18 cellular contexts compared by ENCODE assay signal in genomic region chr6:106170030-106170791, GRCh38.
DNase-seq lines count a peak whose midpoint lies in the region; ATAC-seq and TF ChIP-seq lines count a peak whose summit lies in the region.
"Had no signal": no experiment of that assay in that cellular context is flagged by ENCODE, and none has a peak within 500 bp of the region (broad histone marks: within the 10 kb centered on the region; RNA-seq: fewer than 3 reads in every experiment).

No MANE protein-coding gene starts in this region.

- H3K27me3 ChIP-seq in cardiac muscle cell, result no peaks in the 10 kb centered on the region
- H3K27me3 ChIP-seq in OCI-LY3 (ENCODE audit: low read depth, low read length), result no peaks in the 10 kb centered on the region
- H3K27me3 ChIP-seq: BLaER1 had no signal

- H3K9me3 ChIP-seq in cardiac muscle cell (ENCODE audit: low read depth) (no peaks in the 10 kb centered on the region), OCI-LY3 (ENCODE audit: insufficient read depth, low read length) (no peaks in the 10 kb centered on the region)
- H3K9me3 ChIP-seq: BLaER1 had no signal

- peaks cover 27% of the 10 kb centered on the region for H3K4me1 Mint-ChIP-seq in activated naive CD8-positive, alpha-beta T cell treated with anti-CD3 and anti-CD28 coated beads, Interleukin-2, amount 10 ng/mL, durations not matched to agents 7 days and 5 days
- H3K4me1 Mint-ChIP-seq in effector memory CD8-positive, alpha-beta T cell (ENCODE audit: low read depth in 2 of 2), result peaks cover 11 to 31% of the 10 kb centered on the region in 2 donors

- H3K9ac ChIP-seq in OCI-LY3 (ENCODE audit: low read length), result peak overlapping the region; percentile 24; the same call in 1 of the 2 replicates
- H3K9ac ChIP-seq: BLaER1, GM23248 had no signal

- H3K79me2 ChIP-seq in OCI-LY3 (ENCODE audit: low read length), result peaks cover 15% of the 10 kb centered on the region

- POLR2A ChIA-PET in activated naive CD8-positive, alpha-beta T cell treated with anti-CD3 and anti-CD28 coated beads, Interleukin-2, amount 10 ng/mL, durations not matched to agents 7 days and 5 days (lab: Charles Lee), result no interaction called here

- H2AFZ ChIP-seq in OCI-LY3 (ENCODE audit: low read depth, low read length), result no peak overlapping the region
- H2AFZ ChIP-seq: GM23248 had no signal

- no peaks in the 10 kb centered on the region for H4K20me1 ChIP-seq in OCI-LY3 (ENCODE audit: insufficient read depth, low read length)
- H4K20me1 ChIP-seq: BLaER1 had no signal

- peak overlapping the region; percentile 91 for H3K4me2 ChIP-seq in OCI-LY3 (ENCODE audit: low read length)
- H3K4me2 ChIP-seq: BLaER1 had no signal

- TF ChIP-seq CTCF in cardiac muscle cell (IDR thresholded peaks at IDR 0.05; ENCODE audit: low read depth, low read length) (no peak), OCI-LY3 (IDR thresholded peaks at IDR 0.05; ENCODE audit: low read depth, low read length) (peak; percentile 35)

- H3K36me3 Mint-ChIP-seq in activated naive CD8-positive, alpha-beta T cell treated with anti-CD3 and anti-CD28 coated beads, Interleukin-2, amount 10 ng/mL, durations not matched to agents 7 days and 5 days, result peaks cover 9% of the 10 kb centered on the region
- H3K36me3 Mint-ChIP-seq in effector memory CD8-positive, alpha-beta T cell (ENCODE audit: insufficient read depth), result no peaks in the 10 kb centered on the region
- H3K36me3 Mint-ChIP-seq: CD8-positive, alpha-beta memory T cell had no signal

- H3K4me3 ChIP-seq in cardiac muscle cell, result no peak overlapping the region
- no peak overlapping the region for H3K4me3 ChIP-seq in OCI-LY3 (ENCODE audit: low read length)
- H3K4me3 ChIP-seq: BLaER1, GM23248 had no signal

- peak overlapping the region; percentile 24 for H3K27ac ChIP-seq in cardiac muscle cell
- H3K27ac ChIP-seq in OCI-LY3 (ENCODE audit: low read length), result peak overlapping the region; percentile 100
- H3K27ac ChIP-seq: BLaER1, GM23248 had no signal

- H3K4me3 Mint-ChIP-seq in activated naive CD8-positive, alpha-beta T cell treated with anti-CD3 and anti-CD28 coated beads, Interleukin-2, amount 10 ng/mL, durations not matched to agents 7 days and 5 days, result no peak overlapping the region
- H3K4me3 Mint-ChIP-seq in effector memory CD8-positive, alpha-beta T cell, result no peak overlapping the region
- H3K4me3 Mint-ChIP-seq: CD8-positive, alpha-beta memory T cell had no signal

- peak in 1 of 2 donors; percentile 44 for DNase-seq in cardiac muscle cell (ENCODE audit: low read depth in 1 of 2, low spot score in 1 of 2)
- DNase-seq in Right ventricle myocardium superior, result no peak
- DNase-seq in activated naive CD8-positive, alpha-beta T cell treated with anti-CD3 and anti-CD28 coated beads, Interleukin-2, amount 10 ng/mL, durations not matched to agents 7 days and 5 days, result no peak
- no peak for DNase-seq in T-helper 9 cell
- DNase-seq in NCI-H2171 treated with DMSO at 0.1 percent for 48 hours (lab: John Stamatoyannopoulos, UW), result no peak
- no peak for DNase-seq in effector memory CD8-positive, alpha-beta T cell
- DNase-seq: CD8-positive, alpha-beta memory T cell; DMS79 treated with DMSO at 0.1 percent for 48 hours; GM23248; KG1; NCI-H1048; NCI-H146; NCI-H2081; NCI-H524 treated with DMSO at 0.1 percent for 48 hours; SHP77 treated with DMSO at 0.1 percent for 48 hours had no signal

- peak overlapping the region; percentile 25 for H3K27ac Mint-ChIP-seq in activated naive CD8-positive, alpha-beta T cell treated with anti-CD3 and anti-CD28 coated beads, Interleukin-2, amount 10 ng/mL, durations not matched to agents 7 days and 5 days
- H3K27ac Mint-ChIP-seq in effector memory CD8-positive, alpha-beta T cell, result no peak overlapping the region

- intact Hi-C loops in Right ventricle myocardium superior (cut with DNase I), result no loop called here

- peaks cover 13% of the 10 kb centered on the region for H3K4me1 ChIP-seq in cardiac muscle cell (ENCODE audit: low read depth)
- peaks cover 65% of the 10 kb centered on the region for H3K4me1 ChIP-seq in OCI-LY3 (ENCODE audit: low read length)
- H3K4me1 ChIP-seq: BLaER1 had no signal

- no peak for ATAC-seq in Right ventricle myocardium superior (ENCODE audit: poor library complexity)
- no peak for ATAC-seq in activated naive CD8-positive, alpha-beta T cell treated with anti-CD3 and anti-CD28 coated beads, Interleukin-2, amount 10 ng/mL, durations not matched to agents 7 days and 5 days (ENCODE audit: low read depth)
- ATAC-seq in GM21737 (IDR thresholded peaks at IDR 0.05; ENCODE audit: unreplicated experiment), result no peak
- ATAC-seq in effector memory CD8-positive, alpha-beta T cell (replicated peaks), result no peak

- H3K9me3 Mint-ChIP-seq in activated naive CD8-positive, alpha-beta T cell treated with anti-CD3 and anti-CD28 coated beads, Interleukin-2, amount 10 ng/mL, durations not matched to agents 7 days and 5 days, result peaks cover 2% of the 10 kb centered on the region
- no peaks in the 10 kb centered on the region for H3K9me3 Mint-ChIP-seq in effector memory CD8-positive, alpha-beta T cell
- H3K9me3 Mint-ChIP-seq: CD8-positive, alpha-beta memory T cell had no signal

- no peaks in the 10 kb centered on the region for H3K27me3 Mint-ChIP-seq in activated naive CD8-positive, alpha-beta T cell treated with anti-CD3 and anti-CD28 coated beads, Interleukin-2, amount 10 ng/mL, durations not matched to agents 7 days and 5 days
- no peaks in the 10 kb centered on the region for H3K27me3 Mint-ChIP-seq in effector memory CD8-positive, alpha-beta T cell

- H3K36me3 ChIP-seq in cardiac muscle cell, result no peaks in the 10 kb centered on the region
- no peaks in the 10 kb centered on the region for H3K36me3 ChIP-seq in OCI-LY3 (replicated peaks; ENCODE audit: low read depth, low read length)
- H3K36me3 ChIP-seq: BLaER1 had no signal
